Comparison of ENCODE assay signal across 8 cellular contexts in the genomic region with DNA sequence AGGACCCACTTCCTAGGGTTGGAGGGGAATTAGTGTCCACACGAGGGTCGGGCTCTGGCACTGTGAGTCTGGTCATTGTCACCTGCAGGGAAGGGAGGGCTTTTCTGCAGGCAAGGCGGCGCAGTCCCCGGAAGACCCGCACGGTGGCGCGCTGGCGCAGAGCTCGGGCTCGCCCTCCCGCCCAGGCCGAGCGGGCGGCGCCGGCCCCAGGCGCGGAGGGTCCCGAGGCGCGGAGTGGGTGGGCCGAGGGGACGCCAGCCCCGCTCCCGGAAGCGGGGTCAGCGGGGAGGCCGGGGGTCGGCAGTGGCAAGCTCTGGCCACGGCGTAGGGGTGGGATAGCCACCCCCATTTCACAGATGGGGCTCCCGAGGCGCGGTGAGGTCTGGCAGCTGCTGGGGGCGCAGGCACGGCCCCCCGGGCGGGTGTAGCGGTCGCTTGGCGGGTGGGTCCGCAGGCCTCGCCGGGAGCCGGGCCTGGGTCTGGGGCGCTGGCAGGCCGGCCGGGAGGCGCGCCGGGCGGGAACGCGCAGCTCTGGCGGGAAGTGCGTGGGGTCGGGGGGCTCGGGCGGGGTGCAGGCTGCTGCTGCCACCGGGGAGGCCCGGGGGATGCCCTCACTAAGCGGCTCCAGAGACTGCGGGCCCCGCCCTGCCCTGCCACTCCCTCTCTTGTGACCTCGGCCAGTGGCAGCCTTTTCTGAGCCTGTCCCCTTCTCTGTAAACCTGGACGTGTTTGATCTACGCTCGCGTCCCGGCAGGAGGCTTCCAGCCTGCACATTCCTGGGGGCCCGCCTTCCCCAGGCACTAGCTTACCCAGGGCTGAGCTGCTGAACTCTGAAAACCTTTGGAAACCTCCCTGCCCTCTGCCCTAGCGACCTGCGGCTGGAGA. TPM values are rescaled to one million over a fixed set of nuclear protein-coding genes. Genes with fewer than 3 reads are reported as not detected.
DNase-seq lines count a peak whose midpoint lies in the region; ATAC-seq and TF ChIP-seq lines count a peak whose summit lies in the region.

No MANE protein-coding gene starts in this region.

- H3K36me3 ChIP-seq in colonic mucosa, result no peaks in the 10 kb centered on the region
- no peaks in the 10 kb centered on the region for H3K36me3 ChIP-seq in liver (ENCODE audit: control insufficient read depth in 4 of 4, insufficient read depth in 3 of 4, low read depth in 1 of 4, low read length in 3 of 4)

- H3K27ac ChIP-seq in colonic mucosa (no peak overlapping the region), liver (ENCODE audit: low read depth in 1 of 2, low read length in 2 of 2) (no peak overlapping the region)

- H3K27me3 ChIP-seq in colonic mucosa (peaks cover 5% of the 10 kb centered on the region), liver (ENCODE audit: control insufficient read depth in 4 of 4, insufficient read depth in 4 of 4, low read length in 3 of 4) (no peaks in the 10 kb centered on the region)

- H3K4me1 ChIP-seq in colonic mucosa (no peaks in the 10 kb centered on the region), liver (ENCODE audit: control insufficient read depth in 4 of 4, insufficient read depth in 4 of 4, low read length in 3 of 4) (peaks cover 0 to 39% (median 7%) of the 10 kb centered on the region in 4 donors)

- intact Hi-C loops in colonic mucosa (cut with DNase I), result loop anchor here (2.0 kb wide), 1 partner anchor 155 kb away; no protein-coding TSS in a partner anchor

- H3K9ac ChIP-seq in colonic mucosa (ENCODE audit: low read depth in 2 of 2, low read length in 2 of 2), result peak overlapping the region in 1 of 2 donors; percentile 30
- H3K9ac ChIP-seq in liver (ENCODE audit: low read depth in 1 of 2, low read length in 2 of 2), result no peak overlapping the region

- H3K4me3 ChIP-seq in colonic mucosa, result peak overlapping the region; percentile 32
- H3K4me3 ChIP-seq in liver (ENCODE audit: low read depth in 1 of 3, low read length in 3 of 3), result peak overlapping the region in 1 of 3 donors; percentile 59

- 4% methylated on average over 75 of the region's 75 CpGs for WGBS in liver

- ATAC-seq in GM21515 (IDR thresholded peaks at IDR 0.05; ENCODE audit: unreplicated experiment), result peak; percentile 74

- TF ChIP-seq RAD21 in liver (IDR thresholded peaks at IDR 0.05), result peak; percentile 57 to 76

- peak; percentile 84 for TF ChIP-seq CTCF in colonic mucosa (IDR thresholded peaks at IDR 0.05)
- TF ChIP-seq CTCF in liver (IDR thresholded peaks at IDR 0.05; ENCODE audit: low read depth, low read length, missing input control), result peak; percentile 90

- H3K9me3 ChIP-seq in colonic mucosa, result no peaks in the 10 kb centered on the region
- no peaks in the 10 kb centered on the region for H3K9me3 ChIP-seq in liver (ENCODE audit: control insufficient read depth in 4 of 4, low read length in 3 of 4)

- DNase-seq in CD1c-positive myeloid dendritic cell (ENCODE audit: extremely low spot score), result peak; percentile 25
- peak; percentile 42 for DNase-seq in NCI-H1105 (lab: John Stamatoyannopoulos, UW)
- DNase-seq in activated CD4-positive, alpha-beta T cell treated with anti-CD3 and anti-CD28 coated beads for 4 hours, result peak; percentile 30 to 58
- DNase-seq in colonic mucosa, result peak; percentile 73
- peak; percentile 39 to 72 (median 44) for DNase-seq in stimulated activated CD4-positive, alpha-beta T cell treated with anti-CD3 and anti-CD28 coated beads, TNF-alpha, amount 100 ng/mL, for 24 hours (ENCODE audit: low read depth in 3 of 3)
- no peak for DNase-seq in DMS153 (lab: John Stamatoyannopoulos, UW)

TF ChIP-seq in liver, 16 proteins besides CTCF, POLR2A, EP300 and RAD21:
- TF ChIP-seq TAF1 (conservative IDR thresholded peaks at IDR 0.05) (no peak), FOXA1 (IDR thresholded peaks at IDR 0.05) (no peak), HNF4A (conservative IDR thresholded peaks at IDR 0.05) (no peak), EGR1 (IDR thresholded peaks at IDR 0.05; ENCODE audit: low read depth in 2 of 2) (no peak), MAX (IDR thresholded peaks at IDR 0.05) (no peak), HNF4G (IDR thresholded peaks at IDR 0.05) (no peak), YY1 (IDR thresholded peaks at IDR 0.05) (no peak), REST (IDR thresholded peaks at IDR 0.05) (no peak), NR2F2 (IDR thresholded peaks at IDR 0.05) (no peak), SP1 (IDR thresholded peaks at IDR 0.05) (no peak), GABPA (IDR thresholded peaks at IDR 0.05 in 1 of 2, conservative IDR thresholded peaks at IDR 0.05 in 1 of 2) (no peak), FOXA2 (IDR thresholded peaks at IDR 0.05) (no peak), JUND (IDR thresholded peaks at IDR 0.05) (no peak), RXRA (IDR thresholded peaks at IDR 0.05) (no peak)
- TF ChIP-seq, protein P1, sequence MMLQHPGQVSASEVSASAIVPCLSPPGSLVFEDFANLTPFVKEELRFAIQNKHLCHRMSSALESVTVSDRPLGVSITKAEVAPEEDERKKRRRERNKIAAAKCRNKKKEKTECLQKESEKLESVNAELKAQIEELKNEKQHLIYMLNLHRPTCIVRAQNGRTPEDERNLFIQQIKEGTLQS (IDR thresholded peaks at IDR 0.05), result no peak
- TF ChIP-seq, protein P2, sequence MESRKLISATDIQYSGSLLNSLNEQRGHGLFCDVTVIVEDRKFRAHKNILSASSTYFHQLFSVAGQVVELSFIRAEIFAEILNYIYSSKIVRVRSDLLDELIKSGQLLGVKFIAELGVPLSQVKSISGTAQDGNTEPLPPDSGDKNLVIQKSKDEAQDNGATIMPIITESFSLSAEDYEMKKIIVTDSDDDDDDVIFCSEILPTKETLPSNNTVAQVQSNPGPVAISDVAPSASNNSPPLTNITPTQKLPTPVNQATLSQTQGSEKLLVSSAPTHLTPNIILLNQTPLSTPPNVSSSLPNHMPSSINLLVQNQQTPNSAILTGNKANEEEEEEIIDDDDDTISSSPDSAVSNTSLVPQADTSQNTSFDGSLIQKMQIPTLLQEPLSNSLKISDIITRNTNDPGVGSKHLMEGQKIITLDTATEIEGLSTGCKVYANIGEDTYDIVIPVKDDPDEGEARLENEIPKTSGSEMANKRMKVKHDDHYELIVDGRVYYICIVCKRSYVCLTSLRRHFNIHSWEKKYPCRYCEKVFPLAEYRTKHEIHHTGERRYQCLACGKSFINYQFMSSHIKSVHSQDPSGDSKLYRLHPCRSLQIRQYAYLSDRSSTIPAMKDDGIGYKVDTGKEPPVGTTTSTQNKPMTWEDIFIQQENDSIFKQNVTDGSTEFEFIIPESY (IDR thresholded peaks at IDR 0.05), result no peak

RNA-seq across cellular contexts. Expression of gene CYP46A1, which starts 46.1 kb away (rescaled TPM):
- total RNA-seq in colonic mucosa, result under 1 TPM; 0.05 to 0.25 TPM
- under 1 TPM; 0.14 to 0.92 TPM for total RNA-seq in liver
- under 1 TPM; 0.43 to 0.53 TPM for polyA plus RNA-seq in liver
